ENCODE assay signal across 27 cellular contexts in the genomic region with DNA sequence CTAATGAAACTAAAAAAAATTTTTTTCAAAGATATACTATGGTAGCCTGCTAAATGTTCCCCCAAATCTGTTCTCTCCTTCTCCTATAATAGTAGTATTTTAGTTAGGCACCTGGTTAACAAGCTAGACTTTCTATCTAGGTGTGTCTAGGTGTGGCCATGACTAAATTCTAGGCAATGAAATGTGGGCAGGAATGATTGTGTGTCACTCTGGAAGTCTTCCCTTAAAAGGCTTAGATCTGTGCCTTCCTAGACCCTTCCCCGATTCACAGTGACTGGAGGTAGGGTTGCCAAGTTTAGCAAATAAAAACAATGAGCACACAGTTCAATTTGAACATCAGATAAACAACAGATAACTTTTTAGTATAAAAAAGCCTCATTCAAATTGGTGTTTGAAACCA.
"Had no signal": no experiment of that assay in that cellular context is flagged by ENCODE, and none has a peak within 500 bp of the region (broad histone marks: within the 10 kb centered on the region; RNA-seq: fewer than 3 reads in every experiment).

No MANE protein-coding gene starts in this region.

- H3K9me3 ChIP-seq: esophagus squamous epithelium, psoas muscle, suprapubic skin, tibial artery had no signal

- ATAC-seq: activated CD4-positive, alpha-beta T cell treated with anti-CD3 and anti-CD28 coated beads for 36 hours; activated CD8-positive, alpha-beta memory T cell treated with anti-CD3 and anti-CD28 coated beads, Interleukin-2, amount 10 ng/mL, durations not matched to agents 7 days and 5 days; activated CD8-positive, alpha-beta T cell treated with anti-CD3 and anti-CD28 coated beads, Interleukin-2, amount 10 ng/mL, durations not matched to agents 7 days and 5 days; naive thymus-derived CD8-positive, alpha-beta T cell; psoas muscle; stimulated activated naive B cell treated with anti-CD40 and anti-IgM and Interleukin-4, amounts not matched to agents 10 μg/mL and 1 μg/mL and 100 μg/mL, for 72 hours had no signal

- H3K4me3 Mint-ChIP-seq: activated B cell treated with CpG ODN at 0.5 μM for 24 hours; activated CD4-positive, alpha-beta T cell treated with anti-CD3 and anti-CD28 coated beads for 36 hours; activated CD8-positive, alpha-beta memory T cell treated with anti-CD3 and anti-CD28 coated beads, Interleukin-2, amount 10 ng/mL, durations not matched to agents 7 days and 5 days; activated CD8-positive, alpha-beta T cell treated with anti-CD3 and anti-CD28 coated beads, Interleukin-2, amount 10 ng/mL, durations not matched to agents 7 days and 5 days; activated naive CD8-positive, alpha-beta T cell; memory B cell; naive thymus-derived CD8-positive, alpha-beta T cell; neural progenitor cell; stimulated activated naive B cell treated with anti-CD40 and anti-IgM and Interleukin-4, amounts not matched to agents 10 μg/mL and 1 μg/mL and 100 μg/mL, for 72 hours; T-helper 2 cell treated with Interferon-gamma antibody and Interleukin-4, amounts not matched to agents 5 μg/mL and 100 μg/mL, for 36 hours had no signal

- H3K9me3 Mint-ChIP-seq: activated B cell treated with CpG ODN at 0.5 μM for 24 hours; activated T-helper 2 cell treated with anti-CD3 and anti-CD28 coated beads, Interferon-gamma antibody, Interleukin-2, Interleukin-4, amounts not matched to agents 10 μg/mL and 5 μg/mL and 100 μg/mL, durations not matched to agents 14 hours and 24 hours and 36 hours; memory B cell; naive thymus-derived CD8-positive, alpha-beta T cell; neural progenitor cell; stimulated activated naive B cell treated with anti-CD40 and anti-IgM and Interleukin-4, amounts not matched to agents 10 μg/mL and 1 μg/mL and 100 μg/mL, for 72 hours; T-helper 2 cell treated with Interferon-gamma antibody and Interleukin-4, amounts not matched to agents 5 μg/mL and 100 μg/mL, for 36 hours had no signal

- H3K27me3 Mint-ChIP-seq: activated CD4-positive, alpha-beta T cell treated with anti-CD3 and anti-CD28 coated beads for 36 hours; activated CD8-positive, alpha-beta memory T cell treated with anti-CD3 and anti-CD28 coated beads, Interleukin-2, amount 10 ng/mL, durations not matched to agents 7 days and 5 days; activated naive CD8-positive, alpha-beta T cell; naive thymus-derived CD8-positive, alpha-beta T cell had no signal

- H3K4me1 ChIP-seq: neural progenitor cell, parathyroid adenoma, psoas muscle, suprapubic skin, tibial artery had no signal

- H3K36me3 ChIP-seq: cardiac muscle cell, esophagus squamous epithelium, neural progenitor cell, suprapubic skin, tibial artery had no signal

- H3K4me1 Mint-ChIP-seq: activated B cell treated with CpG ODN at 0.5 μM for 24 hours; memory B cell; naive thymus-derived CD8-positive, alpha-beta T cell; stimulated activated naive B cell treated with anti-CD40 and anti-IgM and Interleukin-4, amounts not matched to agents 10 μg/mL and 1 μg/mL and 100 μg/mL, for 72 hours had no signal

- H3K36me3 Mint-ChIP-seq: activated CD8-positive, alpha-beta memory T cell treated with anti-CD3 and anti-CD28 coated beads, Interleukin-2, amount 10 ng/mL, durations not matched to agents 7 days and 5 days; activated naive CD8-positive, alpha-beta T cell; memory B cell; naive thymus-derived CD8-positive, alpha-beta T cell; neural progenitor cell; stimulated activated naive B cell treated with anti-CD40 and anti-IgM and Interleukin-4, amounts not matched to agents 10 μg/mL and 1 μg/mL and 100 μg/mL, for 72 hours had no signal

- DNase-seq: activated B cell treated with CpG ODN at 0.5 μM for 24 hours; activated CD4-positive, alpha-beta T cell treated with anti-CD3 and anti-CD28 coated beads for 36 hours; activated CD8-positive, alpha-beta memory T cell treated with anti-CD3 and anti-CD28 coated beads, Interleukin-2, amount 10 ng/mL, durations not matched to agents 7 days and 5 days; activated CD8-positive, alpha-beta T cell treated with anti-CD3 and anti-CD28 coated beads, Interleukin-2, amount 10 ng/mL, durations not matched to agents 7 days and 5 days; activated T-cell treated with anti-CD3 and anti-CD28 coated beads, Interleukin-2, amount 50 U/mL, for 48 hours; anterior cingulate cortex; cerebellar nuclear complex; dorsolateral prefrontal cortex; esophagus squamous epithelium; midbrain; naive thymus-derived CD8-positive, alpha-beta T cell; occipital lobe; psoas muscle; stimulated activated CD4-positive, alpha-beta T cell treated with anti-CD3 and anti-CD28 coated beads, Interleukin-15, amount 100 ng/mL, for 24 hours; stimulated activated CD4-positive, alpha-beta T cell treated with anti-CD3 and anti-CD28 coated beads, Interleukin-2, amount 100 ng/mL, for 24 hours; stimulated activated naive B cell treated with anti-CD40 and anti-IgM and Interleukin-4, amounts not matched to agents 10 μg/mL and 1 μg/mL and 100 μg/mL, for 72 hours; T-helper 1 cell; tibial artery had no signal

- H3K9ac ChIP-seq: neural progenitor cell, parathyroid adenoma had no signal

- H3K27ac Mint-ChIP-seq: activated B cell treated with CpG ODN at 0.5 μM for 24 hours; activated CD4-positive, alpha-beta T cell treated with anti-CD3 and anti-CD28 coated beads for 36 hours; activated CD8-positive, alpha-beta memory T cell treated with anti-CD3 and anti-CD28 coated beads, Interleukin-2, amount 10 ng/mL, durations not matched to agents 7 days and 5 days; activated CD8-positive, alpha-beta T cell treated with anti-CD3 and anti-CD28 coated beads, Interleukin-2, amount 10 ng/mL, durations not matched to agents 7 days and 5 days; activated naive CD8-positive, alpha-beta T cell; activated T-helper 2 cell treated with anti-CD3 and anti-CD28 coated beads, Interferon-gamma antibody, Interleukin-2, Interleukin-4, amounts not matched to agents 10 μg/mL and 5 μg/mL and 100 μg/mL, durations not matched to agents 14 hours and 24 hours and 36 hours; memory B cell; neural progenitor cell; stimulated activated naive B cell treated with anti-CD40 and anti-IgM and Interleukin-4, amounts not matched to agents 10 μg/mL and 1 μg/mL and 100 μg/mL, for 72 hours; T-helper 2 cell treated with Interferon-gamma antibody and Interleukin-4, amounts not matched to agents 5 μg/mL and 100 μg/mL, for 36 hours had no signal

- H3K27me3 ChIP-seq: cardiac muscle cell, dorsolateral prefrontal cortex, esophagus squamous epithelium, neural progenitor cell, suprapubic skin, tibial artery had no signal

- H3K4me3 ChIP-seq: cardiac muscle cell, coronary artery, dorsolateral prefrontal cortex, esophagus squamous epithelium, neural progenitor cell, psoas muscle, suprapubic skin, tibial artery had no signal

- H3K27ac ChIP-seq: cardiac muscle cell, coronary artery, dorsolateral prefrontal cortex, esophagus squamous epithelium, neural progenitor cell, parathyroid adenoma, psoas muscle, suprapubic skin, tibial artery had no signal
